In the genomic region with DNA sequence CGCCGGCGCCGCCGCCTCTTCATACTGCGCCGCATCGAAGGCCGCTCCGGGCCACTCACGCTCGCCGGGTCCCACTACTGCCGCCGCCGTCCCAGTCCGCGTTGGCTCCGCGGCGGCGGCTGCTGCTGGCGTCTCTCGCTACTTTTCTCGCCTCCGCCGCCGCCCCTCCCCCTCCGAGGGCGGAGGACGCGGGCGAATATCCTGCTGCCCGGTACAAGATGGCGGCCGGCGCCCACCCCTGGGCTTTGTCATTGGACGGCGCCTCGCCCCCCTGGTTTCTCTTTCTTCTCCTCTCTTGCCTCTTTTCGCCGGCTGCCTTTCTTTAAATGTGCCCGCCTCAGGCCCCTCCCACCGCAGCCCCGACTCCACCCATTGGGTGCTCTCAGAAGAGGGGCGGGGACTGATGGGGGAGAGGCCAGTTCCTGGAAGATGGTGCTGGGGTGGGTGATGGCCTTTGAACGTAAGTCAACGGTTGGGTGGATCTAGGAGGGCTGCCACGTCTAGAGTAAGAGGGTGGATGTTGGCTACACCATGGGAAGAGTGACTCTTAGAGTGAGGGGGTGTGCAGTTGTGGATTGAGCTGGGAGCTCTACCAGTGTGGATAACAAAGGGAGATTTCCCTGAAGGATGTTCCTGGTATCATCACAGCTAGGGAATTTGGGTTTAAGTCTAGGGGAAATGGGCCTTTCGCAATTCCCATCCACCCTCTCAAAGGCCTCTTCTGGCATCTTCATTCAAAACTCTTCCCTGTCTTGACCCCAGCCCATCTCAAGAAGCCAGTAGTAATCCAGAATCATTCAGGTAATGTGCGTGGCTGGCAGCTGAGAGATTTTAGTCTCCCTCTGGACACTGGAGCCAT, we compare ENCODE assay signal across 8 cellular contexts. TPM values are rescaled to one million over a fixed set of nuclear protein-coding genes. Genes with fewer than 3 reads are reported as not detected.
DNase-seq lines count a peak whose midpoint lies in the region; TF ChIP-seq lines count a peak whose summit lies in the region.

Gene CCDC71L, minus strand, starts transcription at position 297 of the 859 bp plus-strand sequence. Its CDS starts 262 bp downstream, at position 35.

- TF ChIP-seq EP300 in neural cell (conservative IDR thresholded peaks at IDR 0.05; ENCODE audit: poor library complexity, severe bottlenecking) (peak; percentile 56), stomach (IDR thresholded peaks at IDR 0.05) (no peak)

- H3K79me2 ChIP-seq in DOHH2 (ENCODE audit: control insufficient read depth, low read length) (no peaks in the 10 kb centered on the region), neural cell (replicated peaks; ENCODE audit: insufficient read depth, low read length) (peaks cover 20% of the 10 kb centered on the region)

- DNase-seq in GOT3 (lab: John Stamatoyannopoulos, UW), result peak; percentile 82
- peak; percentile 84 for DNase-seq in LoVo (ENCODE audit: low spot score)
- DNase-seq in activated T-helper 9 cell treated with anti-CD3 and anti-CD28 coated beads, Interleukin-2, amount 50 U/mL, for 16 hours (ENCODE audit: low read depth), result peak; percentile 89
- DNase-seq in fibroblast of the aortic adventitia (ENCODE audit: low read depth), result peak; percentile 94
- peak; percentile 95 for DNase-seq in stomach

- no peak for TF ChIP-seq RAD21 in neural cell (conservative IDR thresholded peaks at IDR 0.05)

- peak within 1 kb of the TSS; percentile 82 for H3K9ac ChIP-seq in neural cell (ENCODE audit: low read length)

- WGBS in stomach, 5 donors, result 3 to 5% (median 5%) methylated on average over 40 to 51 of the region's 51 CpGs

- peak within 1 kb of the TSS; percentile 79 for H3K4me2 ChIP-seq in DOHH2 (ENCODE audit: low read length)
- peak within 1 kb of the TSS; percentile 72 for H3K4me2 ChIP-seq in neural cell (ENCODE audit: low read length)

- H3K4me3 ChIP-seq in DOHH2 (ENCODE audit: low read length) (peak within 1 kb of the TSS; percentile 76), fibroblast of the aortic adventitia (ENCODE audit: low read depth, low read length) (peak within 1 kb of the TSS; percentile 92), neural cell (ENCODE audit: low read length) (peak within 1 kb of the TSS; percentile 82), stomach (peak within 1 kb of the TSS; percentile 73 to 85 (median 80))

- H3K36me3 ChIP-seq in DOHH2 (ENCODE audit: control insufficient read depth, low read length), result no peaks in the 10 kb centered on the region
- no peaks in the 10 kb centered on the region for H3K36me3 ChIP-seq in neural cell (ENCODE audit: insufficient read depth, low read length)
- no peaks in the 10 kb centered on the region for H3K36me3 ChIP-seq in stomach

- H3K27ac ChIP-seq in DOHH2 (ENCODE audit: low read depth, low read length), result peak within 1 kb of the TSS; percentile 7; the same call in 1 of the 2 replicates
- H3K27ac ChIP-seq in neural cell (ENCODE audit: low read length), result peak within 1 kb of the TSS; percentile 79
- H3K27ac ChIP-seq in stomach, result peak within 1 kb of the TSS; percentile 93 to 98 (median 98)

- TF ChIP-seq POLR2A in Raji (IDR thresholded peaks at IDR 0.05; ENCODE audit: insufficient read depth, low read depth, low read length), result peak; percentile 45; the same call in 1 of the 2 replicates
- TF ChIP-seq POLR2A in stomach (IDR thresholded peaks at IDR 0.05), result no peak

- H3F3A ChIP-seq in DOHH2 (ENCODE audit: control insufficient read depth, insufficient read depth) (peaks cover 14% of the 10 kb centered on the region), neural cell (ENCODE audit: insufficient read depth, low read length, poor library complexity, severe bottlenecking) (no peaks in the 10 kb centered on the region)

- no peaks in the 10 kb centered on the region; the same call in 1 of the 2 replicates for H3K9me2 ChIP-seq in DOHH2 (replicated peaks; ENCODE audit: control insufficient read depth, low read length)
- no peaks in the 10 kb centered on the region for H3K9me2 ChIP-seq in neural cell (ENCODE audit: insufficient read depth, low read length)

- intact Hi-C loops in stomach (cut with DNase I; ENCODE audit: low total_unique reads), result no loop called here

- H2AFZ ChIP-seq in neural cell (ENCODE audit: low read depth, low read length), result peak within 1 kb of the TSS; percentile 90

- H3K27me3 ChIP-seq in DOHH2 (ENCODE audit: control insufficient read depth, low read length) (peaks cover 22% of the 10 kb centered on the region), neural cell (ENCODE audit: insufficient read depth, low read depth, low read length) (no peaks in the 10 kb centered on the region), stomach (no peaks in the 10 kb centered on the region)

- no peaks in the 10 kb centered on the region for H4K20me1 ChIP-seq in DOHH2 (ENCODE audit: control insufficient read depth, insufficient read depth, low read depth, low read length)
- no peaks in the 10 kb centered on the region for H4K20me1 ChIP-seq in neural cell (ENCODE audit: insufficient read depth)

- H3K4me1 ChIP-seq in DOHH2 (ENCODE audit: control insufficient read depth, low read length), result peaks cover 18% of the 10 kb centered on the region
- peaks cover 5 to 30% (median 24%) of the 10 kb centered on the region in 4 donors for H3K4me1 ChIP-seq in stomach

- no peak for TF ChIP-seq CTCF in DOHH2 (IDR thresholded peaks at IDR 0.05; ENCODE audit: low read depth, low read length, poor library complexity, severe bottlenecking)
- no peak for TF ChIP-seq CTCF in fibroblast of the aortic adventitia (IDR thresholded peaks at IDR 0.05; ENCODE audit: insufficient read depth, low read length)
- TF ChIP-seq CTCF in neural cell (IDR thresholded peaks at IDR 0.05; ENCODE audit: poor library complexity, severe bottlenecking), result no peak
- no peak for TF ChIP-seq CTCF in stomach (IDR thresholded peaks at IDR 0.05)

- H3K9me3 ChIP-seq in DOHH2 (ENCODE audit: control insufficient read depth, insufficient read depth, low read length) (0 out of 2 replicates have a peak, but pooled peaks cover 3% of the 10 kb centered on the region), neural cell (ENCODE audit: low read length) (no peaks in the 10 kb centered on the region), stomach (no peaks in the 10 kb centered on the region)

TF ChIP-seq in neural cell, 6 proteins besides CTCF, POLR2A, EP300 and RAD21:
- TF ChIP-seq SMC3 (conservative IDR thresholded peaks at IDR 0.05; ENCODE audit: poor library complexity), result no peak
- peak; percentile 40 for TF ChIP-seq MXI1 (conservative IDR thresholded peaks at IDR 0.05; ENCODE audit: poor library complexity, severe bottlenecking)
- TF ChIP-seq TAF1 (IDR thresholded peaks at IDR 0.05; ENCODE audit: low read depth), result peak; percentile 67
- no peak for TF ChIP-seq EZH2 (IDR thresholded peaks at IDR 0.05; ENCODE audit: borderline replicate concordance, insufficient read depth, low read length, poor library complexity, severe bottlenecking)
- TF ChIP-seq, protein P1, sequence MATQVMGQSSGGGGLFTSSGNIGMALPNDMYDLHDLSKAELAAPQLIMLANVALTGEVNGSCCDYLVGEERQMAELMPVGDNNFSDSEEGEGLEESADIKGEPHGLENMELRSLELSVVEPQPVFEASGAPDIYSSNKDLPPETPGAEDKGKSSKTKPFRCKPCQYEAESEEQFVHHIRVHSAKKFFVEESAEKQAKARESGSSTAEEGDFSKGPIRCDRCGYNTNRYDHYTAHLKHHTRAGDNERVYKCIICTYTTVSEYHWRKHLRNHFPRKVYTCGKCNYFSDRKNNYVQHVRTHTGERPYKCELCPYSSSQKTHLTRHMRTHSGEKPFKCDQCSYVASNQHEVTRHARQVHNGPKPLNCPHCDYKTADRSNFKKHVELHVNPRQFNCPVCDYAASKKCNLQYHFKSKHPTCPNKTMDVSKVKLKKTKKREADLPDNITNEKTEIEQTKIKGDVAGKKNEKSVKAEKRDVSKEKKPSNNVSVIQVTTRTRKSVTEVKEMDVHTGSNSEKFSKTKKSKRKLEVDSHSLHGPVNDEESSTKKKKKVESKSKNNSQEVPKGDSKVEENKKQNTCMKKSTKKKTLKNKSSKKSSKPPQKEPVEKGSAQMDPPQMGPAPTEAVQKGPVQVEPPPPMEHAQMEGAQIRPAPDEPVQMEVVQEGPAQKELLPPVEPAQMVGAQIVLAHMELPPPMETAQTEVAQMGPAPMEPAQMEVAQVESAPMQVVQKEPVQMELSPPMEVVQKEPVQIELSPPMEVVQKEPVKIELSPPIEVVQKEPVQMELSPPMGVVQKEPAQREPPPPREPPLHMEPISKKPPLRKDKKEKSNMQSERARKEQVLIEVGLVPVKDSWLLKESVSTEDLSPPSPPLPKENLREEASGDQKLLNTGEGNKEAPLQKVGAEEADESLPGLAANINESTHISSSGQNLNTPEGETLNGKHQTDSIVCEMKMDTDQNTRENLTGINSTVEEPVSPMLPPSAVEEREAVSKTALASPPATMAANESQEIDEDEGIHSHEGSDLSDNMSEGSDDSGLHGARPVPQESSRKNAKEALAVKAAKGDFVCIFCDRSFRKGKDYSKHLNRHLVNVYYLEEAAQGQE (IDR thresholded peaks at IDR 0.05; ENCODE audit: borderline replicate concordance), result peak; percentile 9
- TF ChIP-seq POLR2AphosphoS5 (IDR thresholded peaks at IDR 0.05), result peak; percentile 82

RNA-seq across cellular contexts. Expression of gene CCDC71L, which starts in this region (rescaled TPM):
- total RNA-seq in fibroblast of the aortic adventitia (ENCODE audit: low replicate concordance), result 25.1 and 40.6 TPM in 2 replicates
- 37.2 and 38.3 TPM in 2 replicates for polyA plus RNA-seq in neural cell
- 75.5 and 81.3 TPM in 2 replicates for polyA minus RNA-seq in neural cell
- 10 to 100 TPM in 2 of 5 donors, 1 to 10 TPM in 3; 1.3 to 92.7 (median 8.1) TPM for total RNA-seq in stomach
- polyA plus RNA-seq in stomach, result 10 to 100 TPM; 11.1 to 18.2 (median 11.6) TPM

Comparison
In these comparisons a context has a peak if more than half of its experiments do, and no peak if none do; other contexts are left out.
1. Peak in every context shown above with its lines: DNase-seq, H3K4me3 ChIP-seq and H3K27ac ChIP-seq.
2. H3K27ac ChIP-seq: peak in every context shown above with its lines; median percentile 98 in stomach; 79 in neural cell; 7 in DOHH2.